In genomic region chr2:232526296-232527055, GRCh38 we compare ENCODE assay signal across 17 cellular contexts. TPM values are rescaled to one million over a fixed set of nuclear protein-coding genes. Genes with fewer than 3 reads are reported as not detected.
A peak's percentile ranks its signal among the peaks of the same experiment; 100 is the strongest.
DNase-seq lines count a peak whose midpoint lies in the region; ATAC-seq and TF ChIP-seq lines count a peak whose summit lies in the region.
"Had no signal": no experiment of that assay in that cellular context is flagged by ENCODE, and none has a peak within 500 bp of the region (broad histone marks: within the 10 kb centered on the region; RNA-seq: fewer than 3 reads in every experiment).

No MANE protein-coding gene starts in this region.

- no peak for ATAC-seq in GM18907 (IDR thresholded peaks at IDR 0.05; ENCODE audit: unreplicated experiment)
- ATAC-seq: PC-3 had no signal

- H3K27ac ChIP-seq in right atrium auricular region (peak overlapping the region; percentile 26 to 29), neural progenitor cell (no peak overlapping the region), skeletal muscle tissue (ENCODE audit: low read depth, low read length) (peak overlapping the region; percentile 95)
- H3K27ac ChIP-seq: BLaER1 treated with 17β-estradiol and CSF1 and Interleukin-3, amounts not matched to agents 10 nM and 100 nM had no signal

- no peak overlapping the region for H2AFZ ChIP-seq in neural progenitor cell (replicated peaks)

- H3K36me3 ChIP-seq in right atrium auricular region (no peaks in the 10 kb centered on the region), neural progenitor cell (no peaks in the 10 kb centered on the region), skeletal muscle tissue (ENCODE audit: control insufficient read depth in 3 of 3, insufficient read depth in 3 of 3, low read length in 3 of 3) (peaks cover 0 to 4% (median 3%) of the 10 kb centered on the region in 3 donors)
- H3K36me3 ChIP-seq: BLaER1 treated with 17β-estradiol and CSF1 and Interleukin-3, amounts not matched to agents 10 nM and 100 nM had no signal

- H3K27ac Mint-ChIP-seq in chondrocyte (ENCODE audit: unreplicated experiment), result no peak overlapping the region
- H3K27ac Mint-ChIP-seq in neural progenitor cell, result peak overlapping the region; percentile 4
- H3K27ac Mint-ChIP-seq: HFFc6 had no signal

- H3K36me3 Mint-ChIP-seq in chondrocyte (ENCODE audit: low read depth) (no peaks in the 10 kb centered on the region), neural progenitor cell (no peaks in the 10 kb centered on the region)

- H3K4me3 Mint-ChIP-seq in chondrocyte (ENCODE audit: unreplicated experiment) (no peak overlapping the region), neural progenitor cell (no peak overlapping the region)
- H3K4me3 Mint-ChIP-seq: CD8-positive, alpha-beta memory T cell; HFFc6 had no signal

- H3K4me3 ChIP-seq in right atrium auricular region (no peak overlapping the region), neural progenitor cell (no peak overlapping the region), skeletal muscle tissue (ENCODE audit: low read length in 3 of 3) (peak overlapping the region; percentile 66 to 77 (median 72))
- H3K4me3 ChIP-seq: BLaER1 treated with 17β-estradiol and CSF1 and Interleukin-3, amounts not matched to agents 10 nM and 100 nM had no signal

- no peaks in the 10 kb centered on the region for H3K9me3 ChIP-seq in right atrium auricular region
- H3K9me3 ChIP-seq in neural progenitor cell (ENCODE audit: low read depth), result no peaks in the 10 kb centered on the region
- no peaks in the 10 kb centered on the region for H3K9me3 ChIP-seq in skeletal muscle tissue (ENCODE audit: control insufficient read depth in 3 of 3, low read length in 3 of 3)
- H3K9me3 ChIP-seq: BLaER1 treated with 17β-estradiol and CSF1 and Interleukin-3, amounts not matched to agents 10 nM and 100 nM had no signal

- peak overlapping the region; percentile 21 for H3K4me2 ChIP-seq in neural progenitor cell

- TF ChIP-seq CTCF in right atrium auricular region (IDR thresholded peaks at IDR 0.05) (no peak), chondrocyte (IDR thresholded peaks at IDR 0.05) (no peak), neural progenitor cell (IDR thresholded peaks at IDR 0.05) (no peak)

- H3K27me3 ChIP-seq in right atrium auricular region (peaks cover 0 to 19% of the 10 kb centered on the region in 2 donors), neural progenitor cell (peaks cover 46% of the 10 kb centered on the region), skeletal muscle tissue (ENCODE audit: control insufficient read depth in 3 of 3, insufficient read depth in 3 of 3, low read length in 3 of 3) (peaks cover 8 to 26% (median 10%) of the 10 kb centered on the region in 3 donors)

- H3K4me1 ChIP-seq in right atrium auricular region (peaks cover 0 to 47% of the 10 kb centered on the region in 2 donors), neural progenitor cell (peaks cover 20% of the 10 kb centered on the region), skeletal muscle tissue (ENCODE audit: control insufficient read depth in 3 of 3, insufficient read depth in 3 of 3, low read length in 3 of 3) (peaks cover 61 to 75% (median 68%) of the 10 kb centered on the region in 3 donors)

- DNase-seq in right atrium auricular region (ENCODE audit: low spot score), result no peak
- no peak for DNase-seq in cardiac septum (ENCODE audit: low spot score)
- DNase-seq in chondrocyte (ENCODE audit: low spot score), result peak; percentile 87
- DNase-seq in neural progenitor cell (ENCODE audit: low spot score), result no peak
- no peak for DNase-seq in OCI-M1 (lab: John Stamatoyannopoulos, UW)
- DNase-seq: CD8-positive, alpha-beta memory T cell; DMS79 treated with DMSO at 0.1 percent for 48 hours; HFFc6; KG1; NCI-H1694 treated with DMSO at 0.1 percent for 48 hours; PC-3; RPMI8226 had no signal

- H3K9ac ChIP-seq in neural progenitor cell (no peak overlapping the region), skeletal muscle tissue (ENCODE audit: low read depth in 1 of 3, low read length in 3 of 3) (peak overlapping the region; percentile 76 to 85 (median 83))
- H3K9ac ChIP-seq: BLaER1 treated with 17β-estradiol and CSF1 and Interleukin-3, amounts not matched to agents 10 nM and 100 nM had no signal

- H3K4me1 Mint-ChIP-seq in chondrocyte (ENCODE audit: low read depth) (peaks cover 5% of the 10 kb centered on the region), neural progenitor cell (peaks cover 5% of the 10 kb centered on the region)

- H3K79me2 ChIP-seq in neural progenitor cell (ENCODE audit: low read depth), result no peaks in the 10 kb centered on the region

- H3K9me3 Mint-ChIP-seq in chondrocyte (ENCODE audit: low read depth), result no peaks in the 10 kb centered on the region
- no peaks in the 10 kb centered on the region for H3K9me3 Mint-ChIP-seq in neural progenitor cell
- H3K9me3 Mint-ChIP-seq: CD8-positive, alpha-beta memory T cell; HFFc6 had no signal

- peaks cover 2% of the 10 kb centered on the region for H3F3A ChIP-seq in neural progenitor cell (ENCODE audit: low read depth)

- intact Hi-C loops in cardiac septum (cut with DNase I), result no loop called here

- peaks cover 17% of the 10 kb centered on the region for H4K20me1 ChIP-seq in neural progenitor cell (ENCODE audit: low read depth)

- H3K27me3 Mint-ChIP-seq in chondrocyte (ENCODE audit: low read depth) (peaks cover 20% of the 10 kb centered on the region), neural progenitor cell (ENCODE audit: insufficient read depth, low read depth) (peaks cover 22% of the 10 kb centered on the region)

RNA-seq across cellular contexts. Expression of gene CHRND, which starts 0.5 kb away (rescaled TPM):
- total RNA-seq in right atrium auricular region, result under 1 TPM in 1 of 2 donors, not detected in 1; 0.19 TPM
- total RNA-seq in cardiac septum, result 0.11 TPM
- not detected in 3 replicates for total RNA-seq in chondrocyte
- total RNA-seq in neural progenitor cell (ENCODE audit: low replicate concordance), result 0.19 TPM in 1 of 2 replicates, not detected in the other
- 32.9 TPM for total RNA-seq in skeletal muscle tissue
- total RNA-seq: A673; CD8-positive, alpha-beta memory T cell; HFFc6; PC-3 had no signal

RNA-seq across cellular contexts. Expression of gene PRSS56, which starts 6.3 kb away (rescaled TPM):
- total RNA-seq in right atrium auricular region (under 1 TPM in 1 of 2 donors, not detected in 1; 0.20 TPM), cardiac septum (not detected), chondrocyte (not detected in 3 replicates), neural progenitor cell (ENCODE audit: low replicate concordance) (not detected in 2 replicates), skeletal muscle tissue (1.0 TPM)
- total RNA-seq: A673; CD8-positive, alpha-beta memory T cell; HFFc6; NCI-H460; PC-3 had no signal

RNA-seq across cellular contexts. Expression of gene CHRNG, which starts 13.0 kb away (rescaled TPM):
- not detected for total RNA-seq in right atrium auricular region
- total RNA-seq in cardiac septum, result not detected
- not detected in 3 replicates for total RNA-seq in chondrocyte
- not detected in 2 replicates for total RNA-seq in neural progenitor cell (ENCODE audit: low replicate concordance)
- total RNA-seq in skeletal muscle tissue, result 35.5 TPM
- total RNA-seq: A673; CD8-positive, alpha-beta memory T cell; HFFc6; NCI-H460; PC-3 had no signal

RNA-seq across cellular contexts. Expression of gene TIGD1, which starts 23.9 kb away (rescaled TPM):
- total RNA-seq in right atrium auricular region, result 1 to 10 TPM; 1.7 to 2.0 TPM
- 2.5 TPM for total RNA-seq in cardiac septum
- total RNA-seq in chondrocyte, result 3.2 to 6.7 TPM (median 3.3 TPM) in 3 replicates
- 12.2 and 14.6 TPM in 2 replicates for total RNA-seq in neural progenitor cell (ENCODE audit: low replicate concordance)
- total RNA-seq in skeletal muscle tissue, result 3.7 TPM

RNA-seq across cellular contexts. Expression of gene EIF4E2, which starts 24.0 kb away (rescaled TPM):
- total RNA-seq in right atrium auricular region (10 to 100 TPM; 23.3 to 23.4 TPM), cardiac septum (45.9 TPM), chondrocyte (87.1 to 95.7 TPM (median 89.3 TPM) in 3 replicates), neural progenitor cell (ENCODE audit: low replicate concordance) (72.5 and 97.0 TPM in 2 replicates), skeletal muscle tissue (204 TPM)

Comparison
In these comparisons a context has a peak if more than half of its experiments do, and no peak if none do; other contexts are left out.
1. H3K4me3 ChIP-seq: peak in skeletal muscle tissue (3 of 3); none in right atrium auricular region (0 of 2) and neural progenitor cell (single experiment).
2. RNA of gene CHRND, which starts 0.5 kb away (total RNA-seq): 32.9 TPM in skeletal muscle tissue (single experiment); 0.19 TPM in right atrium auricular region, 0.11 TPM in cardiac septum (single experiment), not detected in chondrocyte and 0.19 TPM in neural progenitor cell; every median in the first group is over 10 times any median in the second.
3. RNA of gene CHRNG, which starts 13.0 kb away (total RNA-seq): 35.5 TPM in skeletal muscle tissue (single experiment); not detected in right atrium auricular region, not detected in cardiac septum (single experiment), not detected in chondrocyte and not detected in neural progenitor cell; every median in the first group is over 10 times any median in the second.